In genomic region chr3:20698896-20699295, GRCh38 we compare ENCODE assay signal across 10 cellular contexts.
"Had no signal": no experiment of that assay in that cellular context is flagged by ENCODE, and none has a peak within 500 bp of the region (broad histone marks: within the 10 kb centered on the region; RNA-seq: fewer than 3 reads in every experiment).

No MANE protein-coding gene starts in this region.

- ATAC-seq: HCT116 had no signal

- FAIRE-seq: H1, H54 had no signal

- H3K4me3 Mint-ChIP-seq: H9, HFFc6 had no signal

- H3K4me1 ChIP-seq: HAP-1 had no signal

- H3K9me3 ChIP-seq: HAP-1 had no signal

- H3K4me3 ChIP-seq: GM23248, HAP-1 had no signal

- H3K9me3 Mint-ChIP-seq: H9, HFFc6 had no signal

- DNase-seq: GM23248, GOT3, H7, H9, HCEC 1CT, HFFc6 had no signal

- H3K36me3 ChIP-seq: HAP-1 had no signal

- H3K27ac ChIP-seq: GM23248 had no signal

- H2AFZ ChIP-seq: GM23248 had no signal

- H3K27ac Mint-ChIP-seq: HFFc6 had no signal
